In the genomic region with DNA sequence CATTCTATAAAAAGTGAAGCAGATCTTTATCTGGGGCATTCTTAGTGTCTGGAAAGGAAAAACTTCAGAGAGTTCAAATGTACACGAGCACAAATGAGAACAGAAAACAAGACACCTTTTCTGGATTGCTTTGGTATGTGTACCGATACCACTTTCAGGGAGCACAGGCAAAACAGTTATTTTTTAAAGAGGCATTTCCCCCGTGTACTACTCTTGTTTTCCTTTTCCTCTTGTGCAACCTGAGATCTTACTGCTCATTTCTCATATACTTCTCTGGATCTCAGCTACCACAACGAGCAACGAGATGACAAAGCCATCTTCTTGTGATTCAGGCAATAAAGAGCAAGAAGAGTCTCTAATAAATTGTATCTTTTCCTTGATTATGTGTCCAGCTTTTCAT, we compare ENCODE assay signal across 16 cellular contexts.
DNase-seq lines count a peak whose midpoint lies in the region; ATAC-seq and TF ChIP-seq lines count a peak whose summit lies in the region.
"Had no signal": no experiment of that assay in that cellular context is flagged by ENCODE, and none has a peak within 500 bp of the region (broad histone marks: within the 10 kb centered on the region; RNA-seq: fewer than 3 reads in every experiment).

No MANE protein-coding gene starts in this region.

- TF ChIP-seq CTCF in CD4-positive, alpha-beta T cell (IDR thresholded peaks at IDR 0.05) = no peak
- TF ChIP-seq CTCF in GM12864 (IDR thresholded peaks at IDR 0.05; ENCODE audit: low read depth, low read length, missing control alignments) = no peak

- no peak overlapping the region for H3K4me3 ChIP-seq in GM12864 (ENCODE audit: low read depth, low read length)
- H3K4me3 ChIP-seq: SJSA1, skin epidermis, thyroid gland had no signal

- CTCF ChIA-PET in CD4-positive, alpha-beta T cell (lab: Charles Lee) = interaction anchor here (0.7 to 0.9 kb wide), 3 partner anchors 42 to 673 kb away, joined by 3 to 4 read pairs (median 3); no protein-coding TSS in a partner anchor

- H3K9me3 Mint-ChIP-seq in CD4-positive, alpha-beta T cell = no peaks in the 10 kb centered on the region
- H3K9me3 Mint-ChIP-seq in effector memory CD8-positive, alpha-beta T cell = no peaks in the 10 kb centered on the region

- peak overlapping the region; percentile 24 for H3K27ac Mint-ChIP-seq in CD4-positive, alpha-beta T cell
- H3K27ac Mint-ChIP-seq in effector memory CD8-positive, alpha-beta T cell = peak overlapping the region; percentile 7 to 17

- no peak overlapping the region for H3K27ac ChIP-seq in CD4-positive, alpha-beta T cell (ENCODE audit: low read depth, low read length)
- H3K27ac ChIP-seq: SJSA1, skin epidermis, thyroid gland had no signal

- ATAC-seq in CD4-positive, alpha-beta T cell (ENCODE audit: poor library complexity) = no peak
- ATAC-seq in HG03342 (IDR thresholded peaks at IDR 0.05; ENCODE audit: unreplicated experiment) (peak; percentile 67), HG02870 (IDR thresholded peaks at IDR 0.05; ENCODE audit: unreplicated experiment) (no peak), GM18505 (IDR thresholded peaks at IDR 0.05; ENCODE audit: unreplicated experiment) (no peak), HG03460 (IDR thresholded peaks at IDR 0.05; ENCODE audit: unreplicated experiment) (no peak), GM19455 (IDR thresholded peaks at IDR 0.05; ENCODE audit: unreplicated experiment) (no peak)
- ATAC-seq in effector memory CD8-positive, alpha-beta T cell (replicated peaks) = no peak

- POLR2A ChIA-PET in CD4-positive, alpha-beta T cell (lab: Charles Lee) = interaction anchor here (0.6 to 2.4 kb wide), 4 partner anchors 9 to 40 kb away, joined by 3 to 5 read pairs (median 4); no protein-coding TSS in a partner anchor

- peaks cover 1% of the 10 kb centered on the region for H3K36me3 Mint-ChIP-seq in CD4-positive, alpha-beta T cell (ENCODE audit: low read depth)
- no peaks in the 10 kb centered on the region for H3K36me3 Mint-ChIP-seq in effector memory CD8-positive, alpha-beta T cell (ENCODE audit: insufficient read depth)

- no peak overlapping the region for H3K4me3 Mint-ChIP-seq in CD4-positive, alpha-beta T cell
- no peak overlapping the region for H3K4me3 Mint-ChIP-seq in effector memory CD8-positive, alpha-beta T cell

- H3K27me3 Mint-ChIP-seq in CD4-positive, alpha-beta T cell = no peaks in the 10 kb centered on the region
- no peaks in the 10 kb centered on the region for H3K27me3 Mint-ChIP-seq in effector memory CD8-positive, alpha-beta T cell

- intact Hi-C loops in CD4-positive, alpha-beta T cell (cut with DNase I, micrococcal nuclease) = no loop called here

- H3K4me1 Mint-ChIP-seq in CD4-positive, alpha-beta T cell (ENCODE audit: low read depth) = peaks cover 98% of the 10 kb centered on the region
- peaks cover 43 to 83% of the 10 kb centered on the region in 2 donors for H3K4me1 Mint-ChIP-seq in effector memory CD8-positive, alpha-beta T cell (ENCODE audit: low read depth in 2 of 2)

- no peaks in the 10 kb centered on the region for H3K27me3 ChIP-seq in CD4-positive, alpha-beta T cell (ENCODE audit: control insufficient read depth, insufficient read depth, low read length)
- H3K27me3 ChIP-seq: SJSA1, thyroid gland had no signal

- TF ChIP-seq POLR2A in GM18505 (IDR thresholded peaks at IDR 0.05; ENCODE audit: borderline replicate concordance, extremely low read depth, insufficient read depth, insufficient read length) = no peak

- DNase-seq in CD4-positive, alpha-beta T cell = no peak
- DNase-seq in GM12864 (ENCODE audit: low read depth) = peak; percentile 27
- no peak for DNase-seq in effector memory CD8-positive, alpha-beta T cell
- DNase-seq: DMS 273 treated with DMSO at 0.1 percent for 48 hours; NCI-H2029 treated with DMSO at 0.1 percent for 48 hours; NCI-H524; stimulated activated CD4-positive, alpha-beta T cell treated with anti-CD3 and anti-CD28 coated beads, Interleukin-4, amount 100 ng/mL, for 4 hours; T1000; thyroid gland had no signal

- H3K9me3 ChIP-seq in CD4-positive, alpha-beta T cell (ENCODE audit: control insufficient read depth, low read length) = no peaks in the 10 kb centered on the region
- H3K9me3 ChIP-seq: SJSA1, thyroid gland had no signal
